Comparison of ENCODE assay signal across 8 cellular contexts in genomic region chr6:4018194-4019111, GRCh38.
DNase-seq lines count a peak whose midpoint lies in the region; ATAC-seq, FAIRE-seq and TF ChIP-seq lines count a peak whose summit lies in the region.

No MANE protein-coding gene starts in this region.

- H3K9me2 ChIP-seq in GM23338 (ENCODE audit: insufficient read depth): no peaks in the 10 kb centered on the region

- H3K4me3 ChIP-seq in GM23338: peak overlapping the region; percentile 61

- peak; percentile 74 for ATAC-seq in GM23338
- peak; percentile 64 to 67 for ATAC-seq in naive B cell (ENCODE audit: low read depth in 2 of 2)
- ATAC-seq in stimulated activated effector memory CD8-positive, alpha-beta T cell treated with anti-CD3 and anti-CD28 coated beads, Interleukin-12 subunit alpha, Interleukin-12 subunit beta, amount 100 ng/mL, for 72 hours: peak; percentile 83

- peaks cover 4% of the 10 kb centered on the region for H3K27me3 Mint-ChIP-seq in GM23338 (ENCODE audit: insufficient read depth, low read depth, poor library complexity)
- H3K27me3 Mint-ChIP-seq in activated T-helper 1 cell treated with anti-CD3 and anti-CD28 coated beads, Interleukin-12 subunit alpha, Interleukin-12 subunit beta, Interleukin-2, Interleukin-4 antibody, amounts not matched to agents 30 ng/mL and 10 ng/mL and 1 ng/mL, durations not matched to agents 14 hours and 24 hours and 36 hours (ENCODE audit: insufficient read depth): no peaks in the 10 kb centered on the region
- H3K27me3 Mint-ChIP-seq in naive B cell: no peaks in the 10 kb centered on the region

- H3K36me3 Mint-ChIP-seq in GM23338 (ENCODE audit: low read depth) (peaks cover 20% of the 10 kb centered on the region), naive B cell (peaks cover 0 to 5% of the 10 kb centered on the region in 2 donors)
- peaks cover 21% of the 10 kb centered on the region for H3K36me3 Mint-ChIP-seq in activated T-helper 1 cell treated with anti-CD3 and anti-CD28 coated beads, Interleukin-12 subunit alpha, Interleukin-12 subunit beta, Interleukin-2, Interleukin-4 antibody, amounts not matched to agents 30 ng/mL and 10 ng/mL and 1 ng/mL, durations not matched to agents 14 hours and 24 hours and 36 hours (ENCODE audit: low read depth)
- peaks cover 60% of the 10 kb centered on the region for H3K36me3 Mint-ChIP-seq in stimulated activated effector memory CD8-positive, alpha-beta T cell treated with anti-CD3 and anti-CD28 coated beads, Interleukin-12 subunit alpha, Interleukin-12 subunit beta, amount 100 ng/mL, for 72 hours

- TF ChIP-seq CTCF in GM23338 (conservative IDR thresholded peaks at IDR 0.05; ENCODE audit: low read depth in 2 of 2): peak; percentile 16 to 28; a peak in 2 of 4 replicates

- DNase-seq in EL (peak; percentile 97), GM23338 (ENCODE audit: low spot score) (peak; percentile 98), Kasumi-1 (lab: John Stamatoyannopoulos, UW) (peak; percentile 95 to 96), RCC 7860 (ENCODE audit: low spot score) (peak; percentile 88), fibroblast of gingiva (ENCODE audit: low read depth) (peak; percentile 93), naive B cell (peak; percentile 94)
- DNase-seq in activated T-helper 1 cell treated with anti-CD3 and anti-CD28 coated beads, Interleukin-12 subunit alpha, Interleukin-12 subunit beta, Interleukin-2, Interleukin-4 antibody, amounts not matched to agents 30 ng/mL and 10 ng/mL and 1 ng/mL, durations not matched to agents 14 hours and 24 hours and 36 hours (ENCODE audit: low spot score): peak; percentile 96
- peak; percentile 95 to 98 for DNase-seq in stimulated activated effector memory CD8-positive, alpha-beta T cell treated with anti-CD3 and anti-CD28 coated beads, Interleukin-12 subunit alpha, Interleukin-12 subunit beta, amount 100 ng/mL, for 72 hours (ENCODE audit: low spot score in 2 of 2)

- peak overlapping the region; percentile 97 for H3K4me3 Mint-ChIP-seq in GM23338
- H3K4me3 Mint-ChIP-seq in activated T-helper 1 cell treated with anti-CD3 and anti-CD28 coated beads, Interleukin-12 subunit alpha, Interleukin-12 subunit beta, Interleukin-2, Interleukin-4 antibody, amounts not matched to agents 30 ng/mL and 10 ng/mL and 1 ng/mL, durations not matched to agents 14 hours and 24 hours and 36 hours: peak overlapping the region; percentile 99
- peak overlapping the region; percentile 88 to 99 (median 96) for H3K4me3 Mint-ChIP-seq in naive B cell
- H3K4me3 Mint-ChIP-seq in stimulated activated effector memory CD8-positive, alpha-beta T cell treated with anti-CD3 and anti-CD28 coated beads, Interleukin-12 subunit alpha, Interleukin-12 subunit beta, amount 100 ng/mL, for 72 hours: peak overlapping the region; percentile 91

- peak overlapping the region; percentile 5; the same call in 1 of the 2 replicates for H2AFZ ChIP-seq in GM23338

- H3K4me1 ChIP-seq in GM23338 (ENCODE audit: insufficient read depth): peaks cover 32% of the 10 kb centered on the region

- H3K27ac Mint-ChIP-seq in GM23338 (peak overlapping the region; percentile 99), naive B cell (peak overlapping the region; percentile 96 to 99 (median 98))
- peak overlapping the region; percentile 100 for H3K27ac Mint-ChIP-seq in activated T-helper 1 cell treated with anti-CD3 and anti-CD28 coated beads, Interleukin-12 subunit alpha, Interleukin-12 subunit beta, Interleukin-2, Interleukin-4 antibody, amounts not matched to agents 30 ng/mL and 10 ng/mL and 1 ng/mL, durations not matched to agents 14 hours and 24 hours and 36 hours
- H3K27ac Mint-ChIP-seq in stimulated activated effector memory CD8-positive, alpha-beta T cell treated with anti-CD3 and anti-CD28 coated beads, Interleukin-12 subunit alpha, Interleukin-12 subunit beta, amount 100 ng/mL, for 72 hours: peak overlapping the region; percentile 98

- intact Hi-C loops in activated T-helper 1 cell treated with anti-CD3 and anti-CD28 coated beads, Interleukin-12 subunit alpha, Interleukin-12 subunit beta, Interleukin-2, Interleukin-4 antibody, amounts not matched to agents 30 ng/mL and 10 ng/mL and 1 ng/mL, durations not matched to agents 14 hours and 24 hours and 36 hours (cut with micrococcal nuclease): loop anchor here (1.0 to 5.0 kb wide), 5 partner anchors 10 to 1254 kb away; partner anchors contain the start of genes FAM50B, FARS2, LYRM4 and WRNIP1

- peak overlapping the region; percentile 68 for H3K4me2 ChIP-seq in GM23338

- 0 out of 2 replicates have a peak, but pooled peaks cover 3% of the 10 kb centered on the region for H3K36me3 ChIP-seq in GM23338 (ENCODE audit: insufficient read depth)

- no peaks in the 10 kb centered on the region for H3K9me3 Mint-ChIP-seq in GM23338
- no peaks in the 10 kb centered on the region for H3K9me3 Mint-ChIP-seq in activated T-helper 1 cell treated with anti-CD3 and anti-CD28 coated beads, Interleukin-12 subunit alpha, Interleukin-12 subunit beta, Interleukin-2, Interleukin-4 antibody, amounts not matched to agents 30 ng/mL and 10 ng/mL and 1 ng/mL, durations not matched to agents 14 hours and 24 hours and 36 hours
- peaks cover 0 to 2% (median 0%) of the 10 kb centered on the region in 7 donors for H3K9me3 Mint-ChIP-seq in naive B cell
- H3K9me3 Mint-ChIP-seq in stimulated activated effector memory CD8-positive, alpha-beta T cell treated with anti-CD3 and anti-CD28 coated beads, Interleukin-12 subunit alpha, Interleukin-12 subunit beta, amount 100 ng/mL, for 72 hours: no peaks in the 10 kb centered on the region

- no peaks in the 10 kb centered on the region for H3K27me3 ChIP-seq in GM23338 (ENCODE audit: insufficient read depth)

- peak overlapping the region; percentile 96 for H3K27ac ChIP-seq in GM23338 (ENCODE audit: low read depth)

- peaks cover 18% of the 10 kb centered on the region; the same call in 1 of the 2 replicates for H4K20me1 ChIP-seq in GM23338 (replicated peaks; ENCODE audit: insufficient read depth)

- peaks cover 5% of the 10 kb centered on the region; the same call in 1 of the 2 replicates for H3F3A ChIP-seq in GM23338 (replicated peaks; ENCODE audit: low read depth)

- H3K79me2 ChIP-seq in GM23338 (replicated peaks; ENCODE audit: insufficient read depth): peaks cover 66% of the 10 kb centered on the region

- H3K4me1 Mint-ChIP-seq in GM23338: peaks cover 30% of the 10 kb centered on the region
- peaks cover 60% of the 10 kb centered on the region for H3K4me1 Mint-ChIP-seq in activated T-helper 1 cell treated with anti-CD3 and anti-CD28 coated beads, Interleukin-12 subunit alpha, Interleukin-12 subunit beta, Interleukin-2, Interleukin-4 antibody, amounts not matched to agents 30 ng/mL and 10 ng/mL and 1 ng/mL, durations not matched to agents 14 hours and 24 hours and 36 hours (ENCODE audit: low read depth)
- H3K4me1 Mint-ChIP-seq in naive B cell: peaks cover 46 to 82% (median 77%) of the 10 kb centered on the region in 3 donors
- H3K4me1 Mint-ChIP-seq in stimulated activated effector memory CD8-positive, alpha-beta T cell treated with anti-CD3 and anti-CD28 coated beads, Interleukin-12 subunit alpha, Interleukin-12 subunit beta, amount 100 ng/mL, for 72 hours: peaks cover 48% of the 10 kb centered on the region

- FAIRE-seq in RCC 7860 (lab: Jason Lieb, UNC): peak; percentile 66

TF ChIP-seq in GM23338, 12 proteins besides CTCF, POLR2A, EP300 and RAD21 (continues in another document):
- TF ChIP-seq ZNF331 (CRISPR knock-in tag; IDR thresholded peaks at IDR 0.05; ENCODE audit: low read depth) (no peak), EZH2 (IDR thresholded peaks at IDR 0.05; ENCODE audit: low read depth, unreplicated experiment) (no peak), POLR2AphosphoS5 (IDR thresholded peaks at IDR 0.05; ENCODE audit: low read depth) (peak; percentile 93), JUNB (IDR thresholded peaks at IDR 0.05; ENCODE audit: unreplicated experiment) (no peak), REST (IDR thresholded peaks at IDR 0.05; ENCODE audit: unreplicated experiment) (peak; percentile 5), EZH2phosphoT487 (IDR thresholded peaks at IDR 0.05; ENCODE audit: unreplicated experiment) (no peak), ZNF114 (CRISPR knock-in tag; IDR thresholded peaks at IDR 0.05) (no peak), CREB1 (CRISPR knock-in tag; IDR thresholded peaks at IDR 0.05; ENCODE audit: low read depth) (peak; percentile 78)

Comparison
In these comparisons a context has a peak if more than half of its experiments do, and no peak if none do; other contexts are left out.
1. Peak in every context shown above with its lines: DNase-seq, ATAC-seq, H3K4me3 ChIP-seq and H3K27ac ChIP-seq.